In the genomic region with DNA sequence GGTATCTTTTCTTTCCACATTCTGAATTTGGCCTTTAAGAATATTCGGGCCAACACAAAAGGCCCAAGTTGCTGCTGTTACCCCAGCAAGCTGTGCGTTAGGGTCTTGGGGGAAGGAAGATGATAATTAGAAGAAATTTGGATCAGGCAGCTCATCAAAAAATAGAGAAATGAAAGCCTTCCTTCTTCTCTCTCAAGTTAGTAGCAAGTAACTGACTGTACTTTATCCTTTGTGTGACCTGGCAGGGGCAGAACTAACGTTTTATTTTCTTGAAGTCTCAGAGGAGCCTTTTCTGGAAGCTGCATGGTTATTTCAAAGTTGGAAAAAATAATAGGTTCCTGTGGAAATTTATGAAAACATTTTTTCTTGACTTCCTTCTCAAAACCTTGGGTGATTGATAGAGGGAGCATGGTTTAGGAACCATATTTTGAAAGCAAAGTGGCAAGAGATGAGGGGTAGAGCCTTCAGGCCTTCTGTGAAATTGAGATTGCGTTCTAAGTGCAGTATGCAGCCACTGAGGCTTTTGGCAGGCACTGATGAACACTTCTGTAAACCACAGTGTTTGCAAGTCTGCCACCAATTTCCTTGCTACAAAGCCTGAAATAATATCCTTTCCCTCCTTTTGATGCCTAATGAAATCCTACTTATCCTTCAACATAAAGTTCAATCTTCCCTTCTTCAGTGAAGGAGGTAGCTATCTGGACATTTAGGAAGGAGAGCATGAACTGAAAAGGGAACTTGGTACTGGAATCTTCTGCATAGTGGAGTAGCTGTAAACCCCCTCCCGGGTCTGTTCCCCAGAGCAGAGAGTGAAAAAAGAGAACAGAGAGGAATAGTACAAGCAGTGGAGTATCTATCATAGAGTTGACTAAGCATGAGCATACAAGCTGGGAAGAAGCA, we compare ENCODE assay signal across 8 cellular contexts.
DNase-seq lines count a peak whose midpoint lies in the region; ATAC-seq and TF ChIP-seq lines count a peak whose summit lies in the region.

No MANE protein-coding gene starts in this region.

- peak overlapping the region; percentile 41 to 90 (median 66) for H3K27ac Mint-ChIP-seq in brain
- no peak overlapping the region for H3K27ac Mint-ChIP-seq in activated T-helper 1 cell treated with anti-CD3 and anti-CD28 coated beads, Interleukin-12 subunit alpha, Interleukin-12 subunit beta, Interleukin-2, Interleukin-4 antibody, amounts not matched to agents 30 ng/mL and 10 ng/mL and 1 ng/mL, durations not matched to agents 14 hours and 24 hours and 36 hours

- H3K27me3 Mint-ChIP-seq in brain: no peaks in the 10 kb centered on the region
- peaks cover 3% of the 10 kb centered on the region for H3K27me3 Mint-ChIP-seq in activated T-helper 1 cell treated with anti-CD3 and anti-CD28 coated beads, Interleukin-12 subunit alpha, Interleukin-12 subunit beta, Interleukin-2, Interleukin-4 antibody, amounts not matched to agents 30 ng/mL and 10 ng/mL and 1 ng/mL, durations not matched to agents 14 hours and 24 hours and 36 hours (ENCODE audit: insufficient read depth)

- H3K27me3 ChIP-seq in rectal smooth muscle tissue (ENCODE audit: control insufficient read depth, insufficient read depth, low read length): no peaks in the 10 kb centered on the region

- intact Hi-C loops in activated T-helper 1 cell treated with anti-CD3 and anti-CD28 coated beads, Interleukin-12 subunit alpha, Interleukin-12 subunit beta, Interleukin-2, Interleukin-4 antibody, amounts not matched to agents 30 ng/mL and 10 ng/mL and 1 ng/mL, durations not matched to agents 14 hours and 24 hours and 36 hours (cut with micrococcal nuclease): no loop called here

- ATAC-seq in HG03196 (IDR thresholded peaks at IDR 0.05; ENCODE audit: unreplicated experiment): peak; percentile 78

- peak overlapping the region in 4 of 5 experiments; percentile 3 to 51 (median 20) for H3K4me3 Mint-ChIP-seq in brain
- H3K4me3 Mint-ChIP-seq in activated T-helper 1 cell treated with anti-CD3 and anti-CD28 coated beads, Interleukin-12 subunit alpha, Interleukin-12 subunit beta, Interleukin-2, Interleukin-4 antibody, amounts not matched to agents 30 ng/mL and 10 ng/mL and 1 ng/mL, durations not matched to agents 14 hours and 24 hours and 36 hours: no peak overlapping the region

- no peaks in the 10 kb centered on the region for H3K4me1 ChIP-seq in rectal smooth muscle tissue (ENCODE audit: control insufficient read depth, insufficient read depth, low read length)

- peak overlapping the region; percentile 45 for H3K27ac ChIP-seq in rectal smooth muscle tissue (ENCODE audit: low read depth, low read length)

- DNase-seq in GM19238 (ENCODE audit: insufficient read length, low spot score) (peak; percentile 9), NCI-H1694 (lab: John Stamatoyannopoulos, UW) (no peak), NCI-H1048 (lab: John Stamatoyannopoulos, UW) (no peak), NCI-H1417 treated with DMSO at 0.1 percent for 48 hours (lab: John Stamatoyannopoulos, UW) (no peak)
- DNase-seq in activated T-helper 1 cell treated with anti-CD3 and anti-CD28 coated beads, Interleukin-12 subunit alpha, Interleukin-12 subunit beta, Interleukin-2, Interleukin-4 antibody, amounts not matched to agents 30 ng/mL and 10 ng/mL and 1 ng/mL, durations not matched to agents 14 hours and 24 hours and 36 hours (ENCODE audit: low spot score): no peak

- no peak overlapping the region for H3K4me3 ChIP-seq in rectal smooth muscle tissue (ENCODE audit: low read length)

- TF ChIP-seq CTCF in brain (conservative IDR thresholded peaks at IDR 0.05): no peak

- peaks cover 0 to 9% (median 1%) of the 10 kb centered on the region in 5 experiments for H3K9me3 Mint-ChIP-seq in brain
- no peaks in the 10 kb centered on the region for H3K9me3 Mint-ChIP-seq in activated T-helper 1 cell treated with anti-CD3 and anti-CD28 coated beads, Interleukin-12 subunit alpha, Interleukin-12 subunit beta, Interleukin-2, Interleukin-4 antibody, amounts not matched to agents 30 ng/mL and 10 ng/mL and 1 ng/mL, durations not matched to agents 14 hours and 24 hours and 36 hours

- no peaks in the 10 kb centered on the region for H3K36me3 ChIP-seq in rectal smooth muscle tissue (ENCODE audit: control insufficient read depth, insufficient read depth, low read length)

- peaks cover 36% of the 10 kb centered on the region for H3K4me1 Mint-ChIP-seq in brain
- H3K4me1 Mint-ChIP-seq in activated T-helper 1 cell treated with anti-CD3 and anti-CD28 coated beads, Interleukin-12 subunit alpha, Interleukin-12 subunit beta, Interleukin-2, Interleukin-4 antibody, amounts not matched to agents 30 ng/mL and 10 ng/mL and 1 ng/mL, durations not matched to agents 14 hours and 24 hours and 36 hours (ENCODE audit: low read depth): peaks cover 9% of the 10 kb centered on the region

- H3K9ac ChIP-seq in rectal smooth muscle tissue (ENCODE audit: low read length): no peak overlapping the region

- H3K36me3 Mint-ChIP-seq in brain: peaks cover 60% of the 10 kb centered on the region
- no peaks in the 10 kb centered on the region for H3K36me3 Mint-ChIP-seq in activated T-helper 1 cell treated with anti-CD3 and anti-CD28 coated beads, Interleukin-12 subunit alpha, Interleukin-12 subunit beta, Interleukin-2, Interleukin-4 antibody, amounts not matched to agents 30 ng/mL and 10 ng/mL and 1 ng/mL, durations not matched to agents 14 hours and 24 hours and 36 hours (ENCODE audit: low read depth)
